14 cellular contexts compared by ENCODE assay signal in the genomic region with DNA sequence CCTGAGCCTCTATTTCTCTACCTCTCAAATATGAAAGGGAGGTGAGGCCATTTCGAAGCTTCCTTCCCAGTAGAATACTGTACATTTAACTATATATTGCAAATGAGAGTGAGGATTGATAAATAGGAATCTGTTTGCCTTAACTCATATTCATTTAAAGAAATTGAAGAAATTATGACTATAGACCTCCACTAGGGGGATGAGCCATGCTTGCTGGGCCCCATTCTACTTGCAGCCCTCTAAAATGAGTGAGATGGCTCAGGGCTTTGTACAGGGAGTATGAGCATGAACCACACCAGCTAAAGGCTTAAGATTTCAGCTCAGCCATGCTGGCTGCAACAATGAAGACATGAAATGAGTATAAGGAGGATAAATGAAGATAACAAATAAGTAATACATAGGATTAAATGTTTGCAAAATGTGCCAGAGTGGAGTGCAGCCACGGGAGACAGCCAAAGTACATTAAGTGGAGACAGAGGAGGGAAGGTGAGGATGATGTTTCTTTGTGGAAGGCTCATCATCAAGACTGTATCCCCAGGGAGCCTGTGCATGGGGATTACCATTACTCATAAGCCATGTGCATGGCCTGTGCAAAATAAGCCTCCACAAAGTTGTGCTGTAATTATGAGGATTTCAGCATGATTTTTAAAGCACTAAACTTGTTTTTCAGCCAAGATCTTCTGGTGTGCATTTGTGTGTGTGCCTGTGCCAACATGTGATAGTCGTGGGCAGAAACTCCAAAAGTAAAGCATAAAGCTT.
DNase-seq lines count a peak whose midpoint lies in the region; ATAC-seq lines count a peak whose summit lies in the region.
"Had no signal": no experiment of that assay in that cellular context is flagged by ENCODE, and none has a peak within 500 bp of the region (broad histone marks: within the 10 kb centered on the region; RNA-seq: fewer than 3 reads in every experiment).

No MANE protein-coding gene starts in this region.

- H3K9me3 ChIP-seq in iPS-20b (ENCODE audit: insufficient read depth, low read depth, low read length), result no peaks in the 10 kb centered on the region
- H3K9me3 ChIP-seq: testis had no signal

- H3K36me3 ChIP-seq in iPS-20b (ENCODE audit: insufficient read depth, low read depth, low read length), result no peaks in the 10 kb centered on the region

- ATAC-seq in HG03354 (IDR thresholded peaks at IDR 0.05; ENCODE audit: poor library complexity, severe bottlenecking, unreplicated experiment), result no peak
- ATAC-seq: activated CD4-positive, alpha-beta T cell treated with anti-CD3 and anti-CD28 coated beads for 36 hours; CD8-positive, alpha-beta T cell had no signal

- no peaks in the 10 kb centered on the region for H3K27me3 ChIP-seq in iPS-20b (ENCODE audit: insufficient read depth, low read length)
- H3K27me3 ChIP-seq: testis had no signal

- peak overlapping the region; percentile 24; the same call in 1 of the 2 replicates for H3K9ac ChIP-seq in iPS-20b (ENCODE audit: low read depth, low read length)

- DNase-seq in COLO829 (ENCODE audit: low spot score) (peak; percentile 9), HuH-7 (ENCODE audit: low spot score) (peak; percentile 10), RKO (ENCODE audit: low spot score) (peak; percentile 4), NCI-H526 (lab: John Stamatoyannopoulos, UW) (no peak), GM19238 (ENCODE audit: insufficient read length, low spot score) (no peak)
- no peak for DNase-seq in activated effector memory CD4-positive, alpha-beta T cell treated with Interleukin-2 at 50 U/mL for 16 hours
- DNase-seq: activated CD4-positive, alpha-beta T cell treated with anti-CD3 and anti-CD28 coated beads for 36 hours; activated naive CD4-positive, alpha-beta T cell; CD8-positive, alpha-beta T cell; cortex of kidney; NCI-H1048; testis had no signal

- H3K4me1 ChIP-seq in iPS-20b (ENCODE audit: insufficient read depth, low read length), result peaks cover 25% of the 10 kb centered on the region
- H3K4me1 ChIP-seq: testis had no signal

- H3K4me3 ChIP-seq in iPS-20b (ENCODE audit: low read length), result no peak overlapping the region
- H3K4me3 ChIP-seq: testis had no signal

- H3K27ac ChIP-seq in iPS-20b (ENCODE audit: low read length), result peak overlapping the region; percentile 48
- H3K27ac ChIP-seq: testis had no signal

Comparison
In these comparisons a context has a peak if more than half of its experiments do, and no peak if none do; other contexts are left out.
1. DNase-seq: peak in COLO829 (single experiment), HuH-7 (single experiment) and RKO (single experiment); none in NCI-H526 (0 of 2), activated effector memory CD4-positive, alpha-beta T cell treated with Interleukin-2 at 50 U/mL for 16 hours (single experiment) and GM19238 (single experiment).